ENCODE assay signal across 23 cellular contexts in the genomic region with DNA sequence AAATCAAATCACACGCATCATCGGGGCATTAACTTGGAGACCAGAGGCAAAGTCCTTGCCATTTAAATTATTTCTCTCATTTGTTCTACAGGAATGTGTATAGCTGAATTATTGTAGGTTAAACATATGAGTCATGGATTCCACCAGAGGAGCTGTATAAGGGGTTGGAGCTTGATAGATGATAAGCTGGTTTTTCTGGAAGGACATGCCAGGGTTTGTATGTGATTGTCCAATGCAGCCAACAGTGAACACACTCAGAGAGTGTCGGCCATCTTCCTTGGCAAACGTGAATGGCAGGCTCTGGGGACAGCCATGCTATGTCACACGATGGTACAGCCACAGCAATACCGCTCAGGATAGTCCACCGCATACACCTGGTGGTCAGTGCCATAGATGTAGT. TPM values are rescaled to one million over a fixed set of nuclear protein-coding genes. Genes with fewer than 3 reads are reported as not detected.
A peak's percentile ranks its signal among the peaks of the same experiment; 100 is the strongest.
DNase-seq lines count a peak whose midpoint lies in the region; ATAC-seq, FAIRE-seq and TF ChIP-seq lines count a peak whose summit lies in the region.
"Had no signal": no experiment of that assay in that cellular context is flagged by ENCODE, and none has a peak within 500 bp of the region (broad histone marks: within the 10 kb centered on the region; RNA-seq: fewer than 3 reads in every experiment).

No MANE protein-coding gene starts in this region.

- in situ Hi-C loops in mammary epithelial cell (cut with MboI; ENCODE audit: low sequenced_read_pairs in 2 of 2) (no loop called here), astrocyte of the cerebellum (cut with HindIII; ENCODE audit: low sequenced_read_pairs) (no loop called here)

- no peak for ATAC-seq in GM21515 (IDR thresholded peaks at IDR 0.05; ENCODE audit: unreplicated experiment)
- ATAC-seq in aorta (ENCODE audit: low FRiP score), result no peak
- ATAC-seq in GM18498 (IDR thresholded peaks at IDR 0.05; ENCODE audit: unreplicated experiment), result no peak
- ATAC-seq: activated T-helper 17 cell treated with anti-CD3 and anti-CD28 coated beads, Interleukin-2, amount 50 U/mL, for 72 hours; heart right ventricle; T-helper 17 cell had no signal

- DNase-seq in mammary epithelial cell, result peak; percentile 61
- no peak for DNase-seq in breast epithelium (ENCODE audit: low spot score in 2 of 2)
- peak; percentile 32 for DNase-seq in astrocyte of the cerebellum (ENCODE audit: low read depth)
- DNase-seq in foreskin fibroblast, result peak; percentile 16 to 41
- DNase-seq in H54 (ENCODE audit: insufficient read length, low spot score), result no peak
- DNase-seq in aorta, result no peak
- DNase-seq: activated CD8-positive, alpha-beta memory T cell treated with anti-CD3 and anti-CD28 coated beads for 24 hours; CD4-positive, CD25-positive, alpha-beta regulatory T cell; colonic mucosa; heart right ventricle; kidney; midbrain; NCI-H146; NK-92 treated with Interleukin-12 subunit alpha and Interleukin-12 subunit beta, amount 100 ng/mL, for 24 hours; stimulated activated CD4-positive, alpha-beta T cell treated with anti-CD3 and anti-CD28 coated beads, Interleukin-15, amount 100 ng/mL, for 24 hours; stimulated activated naive CD4-positive, alpha-beta T cell; T-helper 17 cell; upper lobe of left lung had no signal

- FAIRE-seq in H54 (lab: Jason Lieb, UNC), result no peak
- FAIRE-seq: A204.1, endothelial cell of umbilical vein, kidney had no signal

- H3K4me2 ChIP-seq in mammary epithelial cell (ENCODE audit: insufficient read depth, low read depth, low read length), result peak overlapping the region; percentile 1

- no peak overlapping the region for H3K9ac ChIP-seq in mammary epithelial cell (ENCODE audit: insufficient read depth, low read length)

- TF ChIP-seq CTCF in mammary epithelial cell (conservative IDR thresholded peaks at IDR 0.05 in 1 of 2, IDR thresholded peaks at IDR 0.05 in 1 of 2; ENCODE audit: extremely low read depth in 1 of 2, insufficient read depth in 1 of 2, low read depth in 1 of 2, low read length in 2 of 2), result no peak
- TF ChIP-seq CTCF in breast epithelium (IDR thresholded peaks at IDR 0.05), result no peak
- no peak for TF ChIP-seq CTCF in astrocyte of the cerebellum (IDR thresholded peaks at IDR 0.05; ENCODE audit: low read depth, low read length, missing control alignments)
- TF ChIP-seq CTCF in foreskin fibroblast (IDR thresholded peaks at IDR 0.05; ENCODE audit: low read depth, low read length), result no peak

- CTCF ChIA-PET in mammary epithelial cell (lab: Charles Lee; ENCODE audit: low non-redundant PET), result no interaction called here

- H4K20me1 ChIP-seq in mammary epithelial cell (ENCODE audit: insufficient read depth, low read length), result no peaks in the 10 kb centered on the region

- no peak overlapping the region for H3K27ac ChIP-seq in mammary epithelial cell (ENCODE audit: insufficient read depth, low read depth, low read length)
- H3K27ac ChIP-seq in breast epithelium, result no peak overlapping the region
- H3K27ac ChIP-seq in aorta (ENCODE audit: low read depth in 1 of 2, low read length in 2 of 2), result no peak overlapping the region
- H3K27ac ChIP-seq: colonic mucosa, heart right ventricle, upper lobe of left lung had no signal

- dilution Hi-C loops in mammary epithelial cell (cut with HindIII; ENCODE audit: low sequenced_read_pairs), result loop anchor here (25.0 kb wide), 1 partner anchor 182 kb away; no protein-coding TSS in a partner anchor

- no peaks in the 10 kb centered on the region for H3K9me3 ChIP-seq in mammary epithelial cell (replicated peaks; ENCODE audit: insufficient read depth, low read length)
- peaks cover 0 to 6% of the 10 kb centered on the region in 2 donors for H3K9me3 ChIP-seq in breast epithelium
- no peaks in the 10 kb centered on the region for H3K9me3 ChIP-seq in aorta (ENCODE audit: control insufficient read depth, low read length)
- H3K9me3 ChIP-seq: colonic mucosa, upper lobe of left lung had no signal

- H3K4me1 ChIP-seq in mammary epithelial cell (ENCODE audit: insufficient read depth, low read length) (no peaks in the 10 kb centered on the region), breast epithelium (no peaks in the 10 kb centered on the region), aorta (ENCODE audit: control insufficient read depth in 1 of 2, insufficient read depth in 2 of 2, low read length in 2 of 2) (no peaks in the 10 kb centered on the region)
- H3K4me1 ChIP-seq: colonic mucosa had no signal

- no peaks in the 10 kb centered on the region for H3K27me3 ChIP-seq in mammary epithelial cell (ENCODE audit: insufficient read depth, low read length)
- no peaks in the 10 kb centered on the region for H3K27me3 ChIP-seq in breast epithelium
- no peaks in the 10 kb centered on the region for H3K27me3 ChIP-seq in aorta (ENCODE audit: control insufficient read depth in 1 of 2, insufficient read depth in 2 of 2, low read length in 1 of 2)
- H3K27me3 ChIP-seq: colonic mucosa, heart right ventricle, upper lobe of left lung had no signal

- TF ChIP-seq POLR2A in breast epithelium (IDR thresholded peaks at IDR 0.05), result no peak
- no peak for TF ChIP-seq POLR2A in H54 (IDR thresholded peaks at IDR 0.05; ENCODE audit: low read depth, low read length)

- intact Hi-C loops in mammary epithelial cell (cut with micrococcal nuclease), result no loop called here
- intact Hi-C loops in breast epithelium (cut with DNase I; ENCODE audit: low total_unique reads), result loop anchor here (2.0 to 10.0 kb wide), 2 partner anchors 53 to 1655 kb away; no protein-coding TSS in a partner anchor
- intact Hi-C loops in aorta (cut with DNase I), result no loop called here

- BruUV-seq in mammary epithelial cell (replicated peaks; lab: Mats Ljungman, UMichigan), result no TSS peak

- H3K36me3 ChIP-seq in mammary epithelial cell (ENCODE audit: insufficient read depth, low read length) (no peaks in the 10 kb centered on the region), breast epithelium (no peaks in the 10 kb centered on the region), aorta (ENCODE audit: control insufficient read depth in 1 of 2, insufficient read depth in 2 of 2, low read length in 1 of 2) (no peaks in the 10 kb centered on the region)
- H3K36me3 ChIP-seq: colonic mucosa, heart right ventricle, upper lobe of left lung had no signal

- 91% methylated on average over 7 of the region's 7 CpGs for WGBS in mammary epithelial cell (ENCODE audit: low coverage, missing lambda C conversion rate)
- WGBS in aorta, 2 donors, result 69 to 81% methylated on average over 7 of the region's 7 CpGs

- H2AFZ ChIP-seq in mammary epithelial cell (ENCODE audit: low read depth, low read length), result no peak overlapping the region

- no peak overlapping the region for H3K4me3 ChIP-seq in mammary epithelial cell (replicated peaks in 1 of 3; ENCODE audit: insufficient read depth in 1 of 3, low read depth in 2 of 3, low read length in 3 of 3)
- H3K4me3 ChIP-seq in breast epithelium, result no peak overlapping the region
- H3K4me3 ChIP-seq in astrocyte of the cerebellum (ENCODE audit: low read depth, low read length), result no peak overlapping the region
- no peak overlapping the region for H3K4me3 ChIP-seq in foreskin fibroblast (ENCODE audit: low read depth in 1 of 2, low read length in 2 of 2)
- H3K4me3 ChIP-seq in aorta (ENCODE audit: low read length in 2 of 2), result no peak overlapping the region
- H3K4me3 ChIP-seq: colonic mucosa, heart right ventricle, upper lobe of left lung had no signal

- no peaks in the 10 kb centered on the region for H3K79me2 ChIP-seq in mammary epithelial cell (ENCODE audit: insufficient read depth, low read length)

RNA-seq across cellular contexts. Expression of gene SSUH2, which starts 25.1 kb away (rescaled TPM):
- total RNA-seq in mammary epithelial cell, result under 1 TPM in 1 of 2 donors, not detected in 1; 0.28 TPM
- 0.31 TPM for polyA plus RNA-seq in mammary epithelial cell
- not detected for polyA minus RNA-seq in mammary epithelial cell
- under 1 TPM in 2 of 3 donors, not detected in 1; 0.15 to 0.33 TPM for total RNA-seq in breast epithelium
- under 1 TPM; 0.49 to 0.78 TPM for total RNA-seq in aorta
- polyA plus RNA-seq in aorta, result 10 to 100 TPM in 1 of 2 donors, under 1 TPM in 1; 0.15 to 15.7 TPM
- total RNA-seq: CD4-positive, CD25-positive, alpha-beta regulatory T cell; T-helper 17 cell had no signal
- polyA plus RNA-seq: CD4-positive, CD25-positive, alpha-beta regulatory T cell; endothelial cell of umbilical vein had no signal

Comparison
In these comparisons a context has a peak if more than half of its experiments do, and no peak if none do; other contexts are left out.
1. DNase-seq: peak in mammary epithelial cell (single experiment), astrocyte of the cerebellum (single experiment) and foreskin fibroblast (2 of 2); none in breast epithelium (0 of 2), H54 (single experiment) and aorta (0 of 2).